19 cellular contexts compared by ENCODE assay signal in the genomic region with DNA sequence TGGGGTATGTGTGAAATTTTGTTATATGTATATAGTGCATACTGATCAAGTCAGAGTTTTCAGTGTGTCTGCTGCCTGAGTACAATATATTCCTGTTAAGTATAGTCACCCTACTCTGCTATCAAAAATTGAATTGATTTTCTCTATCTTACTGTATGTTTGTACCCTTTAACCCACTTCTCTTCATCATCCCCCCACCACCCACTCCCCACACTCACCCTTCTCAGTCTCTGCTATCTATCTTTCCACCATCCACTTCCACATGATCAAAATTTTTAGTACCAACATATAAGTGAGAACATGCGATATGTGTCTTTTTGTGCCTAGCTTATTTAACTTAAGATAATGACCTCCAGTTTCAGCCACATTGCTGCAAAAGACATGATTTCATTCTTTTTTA. TPM values are rescaled to one million over a fixed set of nuclear protein-coding genes. Genes with fewer than 3 reads are reported as not detected.
A peak's percentile ranks its signal among the peaks of the same experiment; 100 is the strongest.
DNase-seq lines count a peak whose midpoint lies in the region; ATAC-seq, FAIRE-seq and TF ChIP-seq lines count a peak whose summit lies in the region.
"Had no signal": no experiment of that assay in that cellular context is flagged by ENCODE, and none has a peak within 500 bp of the region (broad histone marks: within the 10 kb centered on the region; RNA-seq: fewer than 3 reads in every experiment).

No MANE protein-coding gene starts in this region.

- no peaks in the 10 kb centered on the region for H4K20me1 ChIP-seq in BLaER1 treated with 17β-estradiol and CSF1 and Interleukin-3, amounts not matched to agents 10 nM and 100 nM

- peak overlapping the region; percentile 92 to 98 (median 97) for H3K27ac Mint-ChIP-seq in CD8-positive, alpha-beta memory T cell
- H3K27ac Mint-ChIP-seq in activated T-helper 1 cell treated with anti-CD3 and anti-CD28 coated beads, Interleukin-12 subunit alpha, Interleukin-12 subunit beta, Interleukin-2, Interleukin-4 antibody, amounts not matched to agents 30 ng/mL and 10 ng/mL and 1 ng/mL, durations not matched to agents 14 hours and 24 hours and 36 hours = peak overlapping the region; percentile 6
- H3K27ac Mint-ChIP-seq: neural progenitor cell had no signal

- H3K4me3 Mint-ChIP-seq in CD8-positive, alpha-beta memory T cell = peak overlapping the region; percentile 96 to 99 (median 97)
- peak overlapping the region; percentile 1 for H3K4me3 Mint-ChIP-seq in activated T-helper 1 cell treated with anti-CD3 and anti-CD28 coated beads, Interleukin-12 subunit alpha, Interleukin-12 subunit beta, Interleukin-2, Interleukin-4 antibody, amounts not matched to agents 30 ng/mL and 10 ng/mL and 1 ng/mL, durations not matched to agents 14 hours and 24 hours and 36 hours
- H3K4me3 Mint-ChIP-seq: neural progenitor cell had no signal

- DNase-seq in CD8-positive, alpha-beta memory T cell = no peak
- DNase-seq in activated T-helper 1 cell treated with anti-CD3 and anti-CD28 coated beads, Interleukin-12 subunit alpha, Interleukin-12 subunit beta, Interleukin-2, Interleukin-4 antibody, amounts not matched to agents 30 ng/mL and 10 ng/mL and 1 ng/mL, durations not matched to agents 14 hours and 24 hours and 36 hours (ENCODE audit: low spot score) = no peak
- no peak for DNase-seq in dorsolateral prefrontal cortex
- no peak for DNase-seq in GM12892 (ENCODE audit: insufficient read length)
- DNase-seq: BE2C; DMS53; effector CD8-positive, alpha-beta T cell; heart right ventricle; NCI-H2081 treated with DMSO at 0.1 percent for 48 hours; NCI-H510A treated with DMSO at 0.1 percent for 48 hours had no signal

- H3K9me3 Mint-ChIP-seq in CD8-positive, alpha-beta memory T cell = peaks cover 0 to under 1% (median 0%) of the 10 kb centered on the region in 5 donors
- peaks cover 18% of the 10 kb centered on the region for H3K9me3 Mint-ChIP-seq in activated T-helper 1 cell treated with anti-CD3 and anti-CD28 coated beads, Interleukin-12 subunit alpha, Interleukin-12 subunit beta, Interleukin-2, Interleukin-4 antibody, amounts not matched to agents 30 ng/mL and 10 ng/mL and 1 ng/mL, durations not matched to agents 14 hours and 24 hours and 36 hours

- intact Hi-C loops in activated T-helper 1 cell treated with anti-CD3 and anti-CD28 coated beads, Interleukin-12 subunit alpha, Interleukin-12 subunit beta, Interleukin-2, Interleukin-4 antibody, amounts not matched to agents 30 ng/mL and 10 ng/mL and 1 ng/mL, durations not matched to agents 14 hours and 24 hours and 36 hours (cut with micrococcal nuclease) = loop anchor here (2.0 kb wide), 1 partner anchor 73 kb away; no protein-coding TSS in a partner anchor
- intact Hi-C loops in dorsolateral prefrontal cortex (cut with DNase I) = no loop called here

- peaks cover 72 to 88% (median 86%) of the 10 kb centered on the region in 3 donors for H3K4me1 Mint-ChIP-seq in CD8-positive, alpha-beta memory T cell
- H3K4me1 Mint-ChIP-seq in activated T-helper 1 cell treated with anti-CD3 and anti-CD28 coated beads, Interleukin-12 subunit alpha, Interleukin-12 subunit beta, Interleukin-2, Interleukin-4 antibody, amounts not matched to agents 30 ng/mL and 10 ng/mL and 1 ng/mL, durations not matched to agents 14 hours and 24 hours and 36 hours (ENCODE audit: low read depth) = peaks cover 65% of the 10 kb centered on the region
- H3K4me1 Mint-ChIP-seq: neural progenitor cell had no signal

- CTCF ChIA-PET in CD8-positive, alpha-beta memory T cell (lab: Charles Lee) = interaction anchor here (1.1 to 5.0 kb wide), 5 partner anchors 21 to 151 kb away, joined by 3 to 21 read pairs (median 4); no protein-coding TSS in a partner anchor

- peaks cover 50 to 67% (median 60%) of the 10 kb centered on the region in 10 experiments for H3K4me1 ChIP-seq in BLaER1 treated with 17β-estradiol and CSF1 and Interleukin-3, amounts not matched to agents 10 nM and 100 nM
- H3K4me1 ChIP-seq in CD8-positive, alpha-beta memory T cell (ENCODE audit: insufficient read depth, low read length) = peaks cover 54% of the 10 kb centered on the region
- H3K4me1 ChIP-seq in mononuclear cell (ENCODE audit: insufficient read depth, low read length) = peaks cover 63% of the 10 kb centered on the region
- H3K4me1 ChIP-seq: BE2C, neural progenitor cell had no signal

- H3K4me2 ChIP-seq in BLaER1 treated with 17β-estradiol and CSF1 and Interleukin-3, amounts not matched to agents 10 nM and 100 nM = peak overlapping the region in 10 of 11 experiments; percentile 24 to 69 (median 42); a peak in 14 of 22 replicates
- H3K4me2 ChIP-seq: neural progenitor cell had no signal

- peaks cover 12 to 35% (median 29%) of the 10 kb centered on the region in 11 experiments; a peak in 21 of 22 replicates for H3K9me3 ChIP-seq in BLaER1 treated with 17β-estradiol and CSF1 and Interleukin-3, amounts not matched to agents 10 nM and 100 nM (replicated peaks in 1 of 11)
- no peaks in the 10 kb centered on the region for H3K9me3 ChIP-seq in CD8-positive, alpha-beta memory T cell (ENCODE audit: low read length)
- no peaks in the 10 kb centered on the region for H3K9me3 ChIP-seq in mononuclear cell (ENCODE audit: low read depth, low read length)
- H3K9me3 ChIP-seq: BE2C had no signal

- H3K36me3 ChIP-seq in BLaER1 treated with 17β-estradiol and CSF1 and Interleukin-3, amounts not matched to agents 10 nM and 100 nM = peaks cover 0 to 15% (median 7%) of the 10 kb centered on the region in 11 experiments; a peak in 10 of 22 replicates
- H3K36me3 ChIP-seq in CD8-positive, alpha-beta memory T cell (ENCODE audit: insufficient read depth, low read length) = peaks cover 3% of the 10 kb centered on the region
- H3K36me3 ChIP-seq: BE2C, heart right ventricle, neural progenitor cell had no signal

- no peaks in the 10 kb centered on the region for H3K27me3 Mint-ChIP-seq in CD8-positive, alpha-beta memory T cell
- peaks cover 2% of the 10 kb centered on the region for H3K27me3 Mint-ChIP-seq in activated T-helper 1 cell treated with anti-CD3 and anti-CD28 coated beads, Interleukin-12 subunit alpha, Interleukin-12 subunit beta, Interleukin-2, Interleukin-4 antibody, amounts not matched to agents 30 ng/mL and 10 ng/mL and 1 ng/mL, durations not matched to agents 14 hours and 24 hours and 36 hours (ENCODE audit: insufficient read depth)

- POLR2A ChIA-PET in CD8-positive, alpha-beta memory T cell (lab: Charles Lee) = no interaction called here

- no peak for TF ChIP-seq POLR2A in GM12892 (IDR thresholded peaks at IDR 0.05; ENCODE audit: low read depth, low read length)

- ATAC-seq in GM18498 (IDR thresholded peaks at IDR 0.05; ENCODE audit: unreplicated experiment) = no peak
- ATAC-seq: heart right ventricle had no signal

- H3K27ac ChIP-seq in BLaER1 treated with 17β-estradiol and CSF1 and Interleukin-3, amounts not matched to agents 10 nM and 100 nM = no peak overlapping the region
- H3K27ac ChIP-seq in CD8-positive, alpha-beta memory T cell (ENCODE audit: low read depth, low read length) = no peak overlapping the region
- no peak overlapping the region for H3K27ac ChIP-seq in dorsolateral prefrontal cortex
- H3K27ac ChIP-seq: heart right ventricle, neural progenitor cell had no signal

- H3K36me3 Mint-ChIP-seq in CD8-positive, alpha-beta memory T cell = peaks cover 30 to 81% (median 33%) of the 10 kb centered on the region in 3 donors
- H3K36me3 Mint-ChIP-seq in activated T-helper 1 cell treated with anti-CD3 and anti-CD28 coated beads, Interleukin-12 subunit alpha, Interleukin-12 subunit beta, Interleukin-2, Interleukin-4 antibody, amounts not matched to agents 30 ng/mL and 10 ng/mL and 1 ng/mL, durations not matched to agents 14 hours and 24 hours and 36 hours (ENCODE audit: low read depth) = peaks cover 11% of the 10 kb centered on the region
- H3K36me3 Mint-ChIP-seq: neural progenitor cell had no signal

- no peak for TF ChIP-seq CTCF in dorsolateral prefrontal cortex (IDR thresholded peaks at IDR 0.05 in 54 of 56, conservative IDR thresholded peaks at IDR 0.05 in 2 of 56; ENCODE audit: low read depth in 1 of 56, partially characterized antibody in 56 of 56)

- no peak overlapping the region for H3K9ac ChIP-seq in BLaER1 treated with 17β-estradiol and CSF1 and Interleukin-3, amounts not matched to agents 10 nM and 100 nM
- H3K9ac ChIP-seq: neural progenitor cell had no signal

- FAIRE-seq in GM12892 (lab: Jason Lieb, UNC) = no peak
- FAIRE-seq: islet of Langerhans, TTC549 had no signal

- no peaks in the 10 kb centered on the region for H3K27me3 ChIP-seq in BLaER1 treated with 17β-estradiol and CSF1 and Interleukin-3, amounts not matched to agents 10 nM and 100 nM
- no peaks in the 10 kb centered on the region for H3K27me3 ChIP-seq in CD8-positive, alpha-beta memory T cell (ENCODE audit: insufficient read depth, low read length, poor library complexity, severe bottlenecking)
- no peaks in the 10 kb centered on the region for H3K27me3 ChIP-seq in mononuclear cell (ENCODE audit: insufficient read depth, low read length)
- H3K27me3 ChIP-seq in dorsolateral prefrontal cortex = peaks cover 0 to 3% (median 0%) of the 10 kb centered on the region in 45 donors
- H3K27me3 ChIP-seq: BE2C, neural progenitor cell had no signal

- H3K4me3 ChIP-seq in BLaER1 treated with 17β-estradiol and CSF1 and Interleukin-3, amounts not matched to agents 10 nM and 100 nM = no peak overlapping the region
- peak overlapping the region; percentile 80 for H3K4me3 ChIP-seq in CD8-positive, alpha-beta memory T cell (ENCODE audit: low read length)
- H3K4me3 ChIP-seq in mononuclear cell (ENCODE audit: low read length) = peak overlapping the region; percentile 15
- no peak overlapping the region for H3K4me3 ChIP-seq in dorsolateral prefrontal cortex
- H3K4me3 ChIP-seq: neural progenitor cell had no signal

RNA-seq across cellular contexts. Expression of a gene that starts 4.2 kb away (rescaled TPM):
- 10 to 100 TPM; 16.4 to 16.5 TPM for total RNA-seq in CD8-positive, alpha-beta memory T cell
- polyA plus RNA-seq in CD8-positive, alpha-beta memory T cell = 206 TPM
- total RNA-seq in activated T-helper 1 cell treated with anti-CD3 and anti-CD28 coated beads, Interleukin-12 subunit alpha, Interleukin-12 subunit beta, Interleukin-2, Interleukin-4 antibody, amounts not matched to agents 30 ng/mL and 10 ng/mL and 1 ng/mL, durations not matched to agents 14 hours and 24 hours and 36 hours = 0.49 and 0.71 TPM in 2 replicates
- total RNA-seq in mononuclear cell = 93.1 TPM
- total RNA-seq in dorsolateral prefrontal cortex = 1 to 10 TPM in 3 of 120 experiments, under 1 TPM in 8, not detected in 109; 0.24 to 1.1 (median 0.48) TPM
- 7.6 TPM for polyA plus RNA-seq in GM12892 (2012; ENCODE audit: missing spikeins)
- total RNA-seq: lung microvascular endothelial cell, renal cortical epithelial cell, SK-MEL-5 had no signal

Comparison
In these comparisons a context has a peak if more than half of its experiments do, and no peak if none do; other contexts are left out.
1. H3K4me3 ChIP-seq: peak in CD8-positive, alpha-beta memory T cell (single experiment) and mononuclear cell (single experiment); none in BLaER1 treated with 17β-estradiol and CSF1 and Interleukin-3, amounts not matched to agents 10 nM and 100 nM (0 of 10) and dorsolateral prefrontal cortex (0 of 59).
2. RNA of a gene that starts 4.2 kb away (total RNA-seq): 93.1 TPM in mononuclear cell (single experiment) and 16.4 to 16.5 TPM in CD8-positive, alpha-beta memory T cell; 0.49 to 0.71 TPM in activated T-helper 1 cell treated with anti-CD3 and anti-CD28 coated beads, Interleukin-12 subunit alpha, Interleukin-12 subunit beta, Interleukin-2, Interleukin-4 antibody, amounts not matched to agents 30 ng/mL and 10 ng/mL and 1 ng/mL, durations not matched to agents 14 hours and 24 hours and 36 hours and 0.24 to 1.1 TPM in dorsolateral prefrontal cortex; every median in the first group is over 4 times any median in the second.